ENCODE assay signal across 11 cellular contexts in genomic region chr5:96743065-96743768, GRCh38.
A peak's percentile ranks its signal among the peaks of the same experiment; 100 is the strongest.
DNase-seq lines count a peak whose midpoint lies in the region; ATAC-seq, FAIRE-seq and TF ChIP-seq lines count a peak whose summit lies in the region.
"Had no signal": no experiment of that assay in that cellular context is flagged by ENCODE, and none has a peak within 500 bp of the region (broad histone marks: within the 10 kb centered on the region; RNA-seq: fewer than 3 reads in every experiment).

No MANE protein-coding gene starts in this region.

- no peak for FAIRE-seq in frontal cortex (lab: Jason Lieb, UNC)

- H3K36me3 Mint-ChIP-seq in Caco-2 (ENCODE audit: insufficient read depth, unreplicated experiment) (peaks cover 90% of the 10 kb centered on the region), neural crest cell (ENCODE audit: low read depth) (peaks cover 20% of the 10 kb centered on the region)
- peaks cover 94% of the 10 kb centered on the region for H3K36me3 Mint-ChIP-seq in effector memory CD8-positive, alpha-beta T cell (ENCODE audit: insufficient read depth)

- CTCF ChIA-PET in Caco-2 (lab: Charles Lee), result interaction anchor here (1.8 kb wide), 1 partner anchor 9 kb away, joined by 8 read pairs; no protein-coding TSS in a partner anchor

- no peaks in the 10 kb centered on the region for H3K9me3 Mint-ChIP-seq in Caco-2 (ENCODE audit: unreplicated experiment)
- no peaks in the 10 kb centered on the region for H3K9me3 Mint-ChIP-seq in neural crest cell
- H3K9me3 Mint-ChIP-seq in effector memory CD8-positive, alpha-beta T cell, result no peaks in the 10 kb centered on the region

- H3K4me1 Mint-ChIP-seq in Caco-2 (ENCODE audit: low read depth, unreplicated experiment) (peaks cover 29% of the 10 kb centered on the region), neural crest cell (peaks cover 8% of the 10 kb centered on the region)
- no peaks in the 10 kb centered on the region for H3K4me1 Mint-ChIP-seq in effector memory CD8-positive, alpha-beta T cell (ENCODE audit: low read depth in 2 of 2)

- no peak overlapping the region for H3K4me3 ChIP-seq in Caco-2 (ENCODE audit: low read depth, low read length)
- H3K4me3 ChIP-seq in NB4 (ENCODE audit: low read depth, low read length), result no peak overlapping the region
- H3K4me3 ChIP-seq in esophagus muscularis mucosa, result no peak overlapping the region
- H3K4me3 ChIP-seq: ovary had no signal

- H3K4me1 ChIP-seq in Caco-2 (peaks cover 18% of the 10 kb centered on the region), esophagus muscularis mucosa (peaks cover 19 to 56% (median 25%) of the 10 kb centered on the region in 4 donors)

- DNase-seq in Caco-2 (no peak), NB4 (ENCODE audit: low read depth) (peak; percentile 43), esophagus muscularis mucosa (ENCODE audit: extremely low spot score) (no peak), neural crest cell (ENCODE audit: low read depth, low spot score) (no peak), cerebellar cortex (ENCODE audit: low spot score) (no peak), frontal cortex (ENCODE audit: low spot score in 2 of 2) (no peak)
- DNase-seq in effector memory CD8-positive, alpha-beta T cell, result no peak
- DNase-seq: effector CD8-positive, alpha-beta T cell; NCI-H2171; ovary had no signal

- no peak for TF ChIP-seq CTCF in Caco-2 (IDR thresholded peaks at IDR 0.05; ENCODE audit: insufficient read depth in 1 of 2, low read depth in 1 of 2, low read length in 1 of 2, severe bottlenecking in 1 of 2, unreplicated experiment in 1 of 2)
- TF ChIP-seq CTCF in NB4 (IDR thresholded peaks at IDR 0.05; ENCODE audit: low read depth, low read length), result no peak
- no peak for TF ChIP-seq CTCF in esophagus muscularis mucosa (IDR thresholded peaks at IDR 0.05)
- TF ChIP-seq CTCF in neural crest cell (conservative IDR thresholded peaks at IDR 0.05), result no peak

- H3K27me3 ChIP-seq in Caco-2 (replicated peaks; ENCODE audit: control insufficient read depth, insufficient read depth, low read length) (no peaks in the 10 kb centered on the region), esophagus muscularis mucosa (no peaks in the 10 kb centered on the region)
- H3K27me3 ChIP-seq: ovary had no signal

- H3K27ac Mint-ChIP-seq in Caco-2 (ENCODE audit: unreplicated experiment) (peak overlapping the region; percentile 60), neural crest cell (ENCODE audit: unreplicated experiment) (peak overlapping the region; percentile 47)
- peak overlapping the region in 1 of 2 donors; percentile 83 for H3K27ac Mint-ChIP-seq in effector memory CD8-positive, alpha-beta T cell

- POLR2A ChIA-PET in Caco-2 (lab: Charles Lee), result no interaction called here

- no peaks in the 10 kb centered on the region for H3K27me3 Mint-ChIP-seq in Caco-2 (ENCODE audit: insufficient read depth, unreplicated experiment)
- no peaks in the 10 kb centered on the region for H3K27me3 Mint-ChIP-seq in neural crest cell (ENCODE audit: low read depth)
- H3K27me3 Mint-ChIP-seq in effector memory CD8-positive, alpha-beta T cell, result no peaks in the 10 kb centered on the region

- H3K27ac ChIP-seq in esophagus muscularis mucosa (replicated peaks in 1 of 4), result peak overlapping the region; percentile 4 to 50 (median 31)
- H3K27ac ChIP-seq: ovary had no signal

- no peak for ATAC-seq in HG03469 (IDR thresholded peaks at IDR 0.05; ENCODE audit: unreplicated experiment)
- ATAC-seq in effector memory CD8-positive, alpha-beta T cell (replicated peaks), result no peak

- no peaks in the 10 kb centered on the region for H3K9me3 ChIP-seq in Caco-2
- no peaks in the 10 kb centered on the region for H3K9me3 ChIP-seq in esophagus muscularis mucosa
- H3K9me3 ChIP-seq: ovary had no signal

- 91% methylated on average over 11 of the region's 11 CpGs for WGBS in esophagus muscularis mucosa

- H3K4me3 Mint-ChIP-seq in Caco-2 (ENCODE audit: unreplicated experiment) (no peak overlapping the region), neural crest cell (no peak overlapping the region)
- H3K4me3 Mint-ChIP-seq in effector memory CD8-positive, alpha-beta T cell, result no peak overlapping the region

- intact Hi-C loops in Caco-2 (cut with micrococcal nuclease; ENCODE audit: unreplicated experiment), result no loop called here
- intact Hi-C loops in esophagus muscularis mucosa (cut with DNase I), result no loop called here

- H3K36me3 ChIP-seq in Caco-2 (ENCODE audit: control insufficient read depth, insufficient read depth, low read length) (peaks cover 8% of the 10 kb centered on the region), esophagus muscularis mucosa (peaks cover 68 to 100% (median 85%) of the 10 kb centered on the region in 4 donors)
- H3K36me3 ChIP-seq: ovary had no signal

- TF ChIP-seq POLR2A in NB4 (IDR thresholded peaks at IDR 0.05; ENCODE audit: extremely low read depth, insufficient read length) (no peak), esophagus muscularis mucosa (IDR thresholded peaks at IDR 0.05; ENCODE audit: low read depth) (no peak)

- no peak for TF ChIP-seq EP300 in esophagus muscularis mucosa (IDR thresholded peaks at IDR 0.05)

- BruUV-seq in Caco-2 (replicated peaks; lab: Mats Ljungman, UMichigan), result no TSS peak
